ENCODE assay signal across 11 cellular contexts in the genomic region with DNA sequence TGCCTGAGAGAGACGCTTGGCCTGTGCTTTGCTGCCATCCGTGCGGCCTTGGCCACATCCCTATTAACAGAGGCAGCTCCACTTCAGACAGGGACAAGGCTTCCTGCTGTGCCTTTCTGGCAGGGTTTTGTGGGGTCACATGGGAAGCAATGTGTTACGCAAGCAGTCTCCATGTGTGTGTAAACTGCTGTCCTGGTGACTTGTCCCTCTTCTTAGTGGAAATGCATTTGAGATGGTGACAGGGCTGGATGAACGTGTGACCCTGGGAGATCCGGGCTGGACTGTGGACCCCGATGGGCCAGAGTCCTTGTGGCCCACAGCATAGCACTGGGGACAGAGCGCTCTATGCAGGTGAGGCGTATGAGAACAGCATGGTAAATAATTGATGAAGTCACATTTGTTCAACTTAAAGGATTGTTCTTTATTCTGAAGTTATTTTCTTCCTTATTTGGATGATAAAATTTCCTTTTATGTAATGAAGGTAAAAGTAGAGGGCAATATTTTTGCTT. TPM values are rescaled to one million over a fixed set of nuclear protein-coding genes. Genes with fewer than 3 reads are reported as not detected.
DNase-seq lines count a peak whose midpoint lies in the region; ATAC-seq and TF ChIP-seq lines count a peak whose summit lies in the region.
"Had no signal": no experiment of that assay in that cellular context is flagged by ENCODE, and none has a peak within 500 bp of the region (broad histone marks: within the 10 kb centered on the region; RNA-seq: fewer than 3 reads in every experiment).

No MANE protein-coding gene starts in this region.

- H4K20me1 ChIP-seq in osteoblast (ENCODE audit: insufficient read depth, low read length) = peaks cover 15% of the 10 kb centered on the region

- intact Hi-C loops in CD14-positive monocyte (cut with micrococcal nuclease) = no loop called here
- intact Hi-C loops in activated CD4-positive, alpha-beta memory T cell treated with anti-CD3 and anti-CD28 coated beads for 36 hours (cut with micrococcal nuclease) = no loop called here

- peaks cover 0 to 4% (median 2%) of the 10 kb centered on the region in 3 donors for H3K27me3 Mint-ChIP-seq in CD14-positive monocyte (ENCODE audit: low read depth in 3 of 3)
- H3K27me3 Mint-ChIP-seq in activated CD4-positive, alpha-beta memory T cell treated with anti-CD3 and anti-CD28 coated beads for 36 hours = no peaks in the 10 kb centered on the region
- H3K27me3 Mint-ChIP-seq: progenitor cell of endocrine pancreas had no signal

- no peak overlapping the region for H3K4me2 ChIP-seq in osteoblast (ENCODE audit: insufficient read depth, low read length)

- H3K4me1 ChIP-seq in osteoblast (ENCODE audit: insufficient read depth, low read length) = peaks cover 2% of the 10 kb centered on the region

- peak overlapping the region; percentile 27 for H3K27ac ChIP-seq in osteoblast (ENCODE audit: low read depth, low read length)

- peaks cover 77% of the 10 kb centered on the region for H3K36me3 ChIP-seq in osteoblast (ENCODE audit: insufficient read depth, low read length)

- POLR2A ChIA-PET in activated CD4-positive, alpha-beta memory T cell treated with anti-CD3 and anti-CD28 coated beads for 36 hours (lab: Charles Lee) = no interaction called here

- peak overlapping the region in 6 of 7 donors; percentile 16 to 86 (median 42) for H3K27ac Mint-ChIP-seq in CD14-positive monocyte
- H3K27ac Mint-ChIP-seq in activated CD4-positive, alpha-beta memory T cell treated with anti-CD3 and anti-CD28 coated beads for 36 hours = no peak overlapping the region
- H3K27ac Mint-ChIP-seq: progenitor cell of endocrine pancreas had no signal

- ATAC-seq in GM21723 (IDR thresholded peaks at IDR 0.05; ENCODE audit: unreplicated experiment) (no peak), HG02938 (IDR thresholded peaks at IDR 0.05; ENCODE audit: unreplicated experiment) (no peak)

- H3K4me3 ChIP-seq in fibroblast of villous mesenchyme (ENCODE audit: low read depth, low read length) (no peak overlapping the region), osteoblast (ENCODE audit: insufficient read depth, low read length) (no peak overlapping the region)

- no peaks in the 10 kb centered on the region for H3K27me3 ChIP-seq in osteoblast (ENCODE audit: insufficient read depth, low read length)

- H3K36me3 Mint-ChIP-seq in CD14-positive monocyte = peaks cover 72 to 75% of the 10 kb centered on the region in 2 donors
- H3K36me3 Mint-ChIP-seq in activated CD4-positive, alpha-beta memory T cell treated with anti-CD3 and anti-CD28 coated beads for 36 hours = peaks cover 64% of the 10 kb centered on the region

- H3K9me3 ChIP-seq in osteoblast (ENCODE audit: low read depth, low read length) = no peaks in the 10 kb centered on the region

- H3K4me1 Mint-ChIP-seq in CD14-positive monocyte = peaks cover 16% of the 10 kb centered on the region
- H3K4me1 Mint-ChIP-seq in activated CD4-positive, alpha-beta memory T cell treated with anti-CD3 and anti-CD28 coated beads for 36 hours (ENCODE audit: low read depth) = no peaks in the 10 kb centered on the region

- H3K79me2 ChIP-seq in osteoblast (ENCODE audit: insufficient read depth, low read length) = peaks cover 71% of the 10 kb centered on the region

- peaks cover 0 to 11% (median 6%) of the 10 kb centered on the region in 7 donors for H3K9me3 Mint-ChIP-seq in CD14-positive monocyte
- peaks cover 5% of the 10 kb centered on the region for H3K9me3 Mint-ChIP-seq in activated CD4-positive, alpha-beta memory T cell treated with anti-CD3 and anti-CD28 coated beads for 36 hours

- TF ChIP-seq CTCF in CD14-positive monocyte (IDR thresholded peaks at IDR 0.05) (no peak), fibroblast of villous mesenchyme (IDR thresholded peaks at IDR 0.05; ENCODE audit: insufficient read depth, low read depth, low read length) (no peak), osteoblast (IDR thresholded peaks at IDR 0.05; ENCODE audit: extremely low read depth, low read depth, low read length) (no peak)

- H2AFZ ChIP-seq in osteoblast (ENCODE audit: low read length) = no peak overlapping the region

- CTCF ChIA-PET in activated CD4-positive, alpha-beta memory T cell treated with anti-CD3 and anti-CD28 coated beads for 36 hours (lab: Charles Lee) = interaction anchor here (1.0 to 1.4 kb wide), 2 partner anchors 93 to 335 kb away, joined by 3 read pairs; no protein-coding TSS in a partner anchor

- H3K4me3 Mint-ChIP-seq in CD14-positive monocyte = no peak overlapping the region
- no peak overlapping the region for H3K4me3 Mint-ChIP-seq in activated CD4-positive, alpha-beta memory T cell treated with anti-CD3 and anti-CD28 coated beads for 36 hours

- DNase-seq in CD14-positive monocyte (ENCODE audit: low spot score) (no peak), NOMO-1 treated with DMSO at 0.1 percent for 48 hours (lab: John Stamatoyannopoulos, UW; ENCODE audit: unreplicated experiment) (peak; percentile 27), fibroblast of villous mesenchyme (ENCODE audit: low read depth) (peak; percentile 78), osteoblast (ENCODE audit: insufficient read length, low spot score, missing footprints) (no peak), NCI-H187 (lab: John Stamatoyannopoulos, UW) (no peak)
- DNase-seq in activated CD4-positive, alpha-beta memory T cell treated with anti-CD3 and anti-CD28 coated beads for 36 hours = no peak
- DNase-seq: NCI-H1436 treated with DMSO at 0.1 percent for 48 hours, SHP77 treated with DMSO at 0.1 percent for 48 hours had no signal

RNA-seq across cellular contexts. Expression of a gene that starts 23.2 kb away (rescaled TPM):
- 10 to 100 TPM; 15.1 to 16.0 TPM for polyA plus RNA-seq in CD14-positive monocyte
- total RNA-seq in fibroblast of villous mesenchyme (21.2 and 23.2 TPM in 2 replicates), osteoblast (26.5 and 27.9 TPM in 2 replicates)
- 10 to 100 TPM; 34.6 to 38.8 TPM for total RNA-seq in activated CD4-positive, alpha-beta memory T cell treated with anti-CD3 and anti-CD28 coated beads for 36 hours

Comparison
In these comparisons a context has a peak if more than half of its experiments do, and no peak if none do; other contexts are left out.
1. DNase-seq: peak in NOMO-1 treated with DMSO at 0.1 percent for 48 hours (single experiment) and fibroblast of villous mesenchyme (single experiment); none in CD14-positive monocyte (single experiment), osteoblast (single experiment), NCI-H187 (0 of 2) and activated CD4-positive, alpha-beta memory T cell treated with anti-CD3 and anti-CD28 coated beads for 36 hours (single experiment).